In genomic region chr20:35601021-35601973, GRCh38 we compare ENCODE assay signal across 8 cellular contexts.
DNase-seq lines count a peak whose midpoint lies in the region; ATAC-seq and TF ChIP-seq lines count a peak whose summit lies in the region.

No MANE protein-coding gene starts in this region.

- ATAC-seq in HG03039 (IDR thresholded peaks at IDR 0.05; ENCODE audit: unreplicated experiment) = no peak

- H3K4me3 ChIP-seq in GM12875 (ENCODE audit: low read depth, low read length) = peak overlapping the region; percentile 27

- peak; percentile 83 for DNase-seq in NCI-H146 (lab: John Stamatoyannopoulos, UW)
- peak; percentile 66 for DNase-seq in activated CD4-positive, CD25-positive, alpha-beta regulatory T cell treated with anti-CD3 and anti-CD28 coated beads, Interleukin-2, amount 50 U/mL, for 72 hours
- DNase-seq in cerebellar cortex (ENCODE audit: low spot score) = peak; percentile 29
- DNase-seq in left kidney (ENCODE audit: low read depth, low spot score) = peak; percentile 89
- peak; percentile 69 for DNase-seq in stimulated activated CD4-positive, alpha-beta T cell treated with anti-CD3 and anti-CD28 coated beads, Interleukin-1b, Interleukin-23, amount 100 ng/mL, for 4 hours (ENCODE audit: low read depth in 2 of 2)
- no peak for DNase-seq in DMS114 treated with DMSO at 0.1 percent for 48 hours (lab: John Stamatoyannopoulos, UW; ENCODE audit: unreplicated experiment)

- TF ChIP-seq CTCF in GM12875 (IDR thresholded peaks at IDR 0.05; ENCODE audit: borderline replicate concordance, insufficient read depth, low read depth, low read length) = peak; percentile 44
